Comparison of ENCODE assay signal across 1 cellular context in genomic region chr11:65485820-65486219, GRCh38.
TF ChIP-seq lines count a peak whose summit lies in the region.

No MANE protein-coding gene starts in this region.

TF ChIP-seq in WTC11, 78 proteins besides CTCF, POLR2A, EP300 and RAD21 (continued from another document):
- no peak for TF ChIP-seq AFF4 (CRISPR knock-in tag; IDR thresholded peaks at IDR 0.05; ENCODE audit: borderline replicate concordance)
- no peak for TF ChIP-seq ZNF416 (CRISPR knock-in tag; IDR thresholded peaks at IDR 0.05)
- TF ChIP-seq MYBL2 (CRISPR knock-in tag; IDR thresholded peaks at IDR 0.05), result no peak
- TF ChIP-seq NFATC4 (CRISPR knock-in tag; IDR thresholded peaks at IDR 0.05), result no peak
- no peak for TF ChIP-seq ZNF121 (CRISPR knock-in tag; IDR thresholded peaks at IDR 0.05)
- no peak for TF ChIP-seq ELF4 (CRISPR knock-in tag; IDR thresholded peaks at IDR 0.05; ENCODE audit: low read depth)
- no peak for TF ChIP-seq FOXJ3 (CRISPR knock-in tag; IDR thresholded peaks at IDR 0.05; ENCODE audit: borderline replicate concordance)
- no peak for TF ChIP-seq TCF7 (CRISPR knock-in tag; IDR thresholded peaks at IDR 0.05; ENCODE audit: low read depth)
- no peak for TF ChIP-seq FOXK1 (CRISPR knock-in tag; IDR thresholded peaks at IDR 0.05)
- no peak for TF ChIP-seq HMGA2 (CRISPR knock-in tag; IDR thresholded peaks at IDR 0.05)
- TF ChIP-seq, protein P1, sequence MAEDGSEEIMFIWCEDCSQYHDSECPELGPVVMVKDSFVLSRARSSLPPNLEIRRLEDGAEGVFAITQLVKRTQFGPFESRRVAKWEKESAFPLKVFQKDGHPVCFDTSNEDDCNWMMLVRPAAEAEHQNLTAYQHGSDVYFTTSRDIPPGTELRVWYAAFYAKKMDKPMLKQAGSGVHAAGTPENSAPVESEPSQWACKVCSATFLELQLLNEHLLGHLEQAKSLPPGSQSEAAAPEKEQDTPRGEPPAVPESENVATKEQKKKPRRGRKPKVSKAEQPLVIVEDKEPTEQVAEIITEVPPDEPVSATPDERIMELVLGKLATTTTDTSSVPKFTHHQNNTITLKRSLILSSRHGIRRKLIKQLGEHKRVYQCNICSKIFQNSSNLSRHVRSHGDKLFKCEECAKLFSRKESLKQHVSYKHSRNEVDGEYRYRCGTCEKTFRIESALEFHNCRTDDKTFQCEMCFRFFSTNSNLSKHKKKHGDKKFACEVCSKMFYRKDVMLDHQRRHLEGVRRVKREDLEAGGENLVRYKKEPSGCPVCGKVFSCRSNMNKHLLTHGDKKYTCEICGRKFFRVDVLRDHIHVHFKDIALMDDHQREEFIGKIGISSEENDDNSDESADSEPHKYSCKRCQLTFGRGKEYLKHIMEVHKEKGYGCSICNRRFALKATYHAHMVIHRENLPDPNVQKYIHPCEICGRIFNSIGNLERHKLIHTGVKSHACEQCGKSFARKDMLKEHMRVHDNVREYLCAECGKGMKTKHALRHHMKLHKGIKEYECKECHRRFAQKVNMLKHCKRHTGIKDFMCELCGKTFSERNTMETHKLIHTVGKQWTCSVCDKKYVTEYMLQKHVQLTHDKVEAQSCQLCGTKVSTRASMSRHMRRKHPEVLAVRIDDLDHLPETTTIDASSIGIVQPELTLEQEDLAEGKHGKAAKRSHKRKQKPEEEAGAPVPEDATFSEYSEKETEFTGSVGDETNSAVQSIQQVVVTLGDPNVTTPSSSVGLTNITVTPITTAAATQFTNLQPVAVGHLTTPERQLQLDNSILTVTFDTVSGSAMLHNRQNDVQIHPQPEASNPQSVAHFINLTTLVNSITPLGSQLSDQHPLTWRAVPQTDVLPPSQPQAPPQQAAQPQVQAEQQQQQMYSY (CRISPR knock-in tag; IDR thresholded peaks at IDR 0.05), result no peak
- no peak for TF ChIP-seq ZNF423 (CRISPR knock-in tag; IDR thresholded peaks at IDR 0.05)
TF ChIP-seq in WTC11: peak in this region for 0.
